In the genomic region with DNA sequence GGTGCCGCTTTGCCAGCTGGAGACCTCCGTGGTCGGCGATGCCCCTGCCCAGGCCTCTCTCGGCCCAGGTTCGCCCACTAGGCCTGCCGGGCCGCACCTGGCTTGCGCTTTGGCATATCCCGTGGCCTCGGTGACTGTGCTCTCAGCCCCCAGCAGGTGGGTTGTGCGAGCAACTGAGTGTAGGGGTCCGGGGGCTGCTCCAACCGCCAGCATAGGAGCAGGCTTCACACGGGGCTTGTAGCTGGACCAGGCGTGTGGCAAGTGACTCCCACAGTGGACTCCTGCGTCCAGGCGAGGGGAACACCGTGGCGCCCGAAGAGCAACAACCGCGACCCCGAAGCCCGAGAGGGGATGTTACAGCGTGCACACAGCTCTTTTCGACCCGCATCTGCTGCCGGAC, we compare ENCODE assay signal across 20 cellular contexts.
"Had no signal": no experiment of that assay in that cellular context is flagged by ENCODE, and none has a peak within 500 bp of the region (broad histone marks: within the 10 kb centered on the region; RNA-seq: fewer than 3 reads in every experiment).

No MANE protein-coding gene starts in this region.

- H3K4me3 ChIP-seq: coronary artery, dorsolateral prefrontal cortex, esophagus squamous epithelium, gastrocnemius medialis, heart right ventricle, left lung, lower lobe of right lung had no signal

- ATAC-seq: gastrocnemius medialis, left cardiac atrium, left lung, left ventricle myocardium superior, lower lobe of right lung had no signal

- H3K27ac ChIP-seq: coronary artery, dorsolateral prefrontal cortex, esophagus squamous epithelium, gastrocnemius medialis, heart right ventricle, left lung, lower lobe of right lung had no signal

- H3K4me3 Mint-ChIP-seq: memory B cell had no signal

- H3K27me3 ChIP-seq: dorsolateral prefrontal cortex, esophagus squamous epithelium, gastrocnemius medialis, heart right ventricle, left lung had no signal

- H3K4me1 ChIP-seq: esophagus squamous epithelium, gastrocnemius medialis, left lung, lower lobe of right lung had no signal

- H3K27me3 Mint-ChIP-seq: memory B cell had no signal

- H3K9me3 Mint-ChIP-seq: memory B cell had no signal

- DNase-seq: dermis blood vessel endothelial cell; dorsolateral prefrontal cortex; effector CD4-positive, alpha-beta T cell; effector memory CD4-positive, alpha-beta T cell; esophagus squamous epithelium; foreskin fibroblast; foreskin melanocyte; gastrocnemius medialis; glutamatergic neuron; head of caudate nucleus; heart right ventricle; hippocampal formation; left cardiac atrium; left lung; left ventricle myocardium superior; lower lobe of right lung; mesendoderm; midbrain had no signal

- H3K9me3 ChIP-seq: esophagus squamous epithelium, gastrocnemius medialis, heart right ventricle, lower lobe of right lung had no signal

- H3K27ac Mint-ChIP-seq: memory B cell had no signal
